Comparison of ENCODE assay signal across 32 cellular contexts in the genomic region with DNA sequence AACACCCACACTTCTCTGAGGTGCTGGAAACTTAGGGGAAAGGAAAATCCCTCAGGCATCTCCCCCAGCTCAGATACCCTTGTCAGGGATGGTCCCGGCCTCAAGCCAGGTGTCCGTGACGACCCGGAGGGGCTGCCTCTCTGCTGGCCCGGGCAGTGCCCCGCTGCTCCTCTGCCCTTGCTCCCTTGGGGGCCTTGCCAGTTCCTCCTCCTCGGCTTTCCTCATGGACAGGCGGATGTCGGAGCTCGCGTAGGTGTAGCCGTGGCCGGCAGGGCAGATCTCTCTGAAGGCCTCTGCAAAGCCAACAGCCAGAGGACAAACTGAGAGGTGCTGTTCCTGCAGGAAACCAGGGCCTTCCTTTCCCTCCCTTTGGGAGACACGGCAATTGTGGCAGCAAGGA.
"Had no signal": no experiment of that assay in that cellular context is flagged by ENCODE, and none has a peak within 500 bp of the region (broad histone marks: within the 10 kb centered on the region; RNA-seq: fewer than 3 reads in every experiment).

No MANE protein-coding gene starts in this region.

- H3K27ac ChIP-seq: adrenal gland, VCaP had no signal

- H3K9me3 Mint-ChIP-seq: activated B cell treated with CpG ODN at 0.5 μM for 24 hours; activated CD4-positive, alpha-beta memory T cell treated with anti-CD3 and anti-CD28 coated beads for 36 hours; activated CD4-positive, alpha-beta T cell treated with anti-CD3 and anti-CD28 coated beads, Interleukin-2, amount 10 ng/mL, durations not matched to agents 24 days and 14 days; activated CD8-positive, alpha-beta T cell treated with anti-CD3 and anti-CD28 coated beads for 36 hours; activated naive CD4-positive, alpha-beta T cell treated with anti-CD3 and anti-CD28 coated beads for 36 hours; activated naive CD4-positive, alpha-beta T cell treated with anti-CD3 and anti-CD28 coated beads, Interleukin-2, amount 50 U/mL, for 72 hours; activated naive CD8-positive, alpha-beta T cell treated with anti-CD3 and anti-CD28 coated beads for 36 hours; activated T-cell treated with anti-CD3 and anti-CD28 coated beads, Interleukin-2, amount 50 U/mL, for 4 hours; activated T-cell treated with anti-CD3 and anti-CD28 coated beads, Interleukin-2, amount 50 U/mL, for 72 hours; activated T-helper 1 cell treated with anti-CD3 and anti-CD28 coated beads, Interleukin-12 subunit alpha, Interleukin-12 subunit beta, Interleukin-2, Interleukin-4 antibody, amounts not matched to agents 30 ng/mL and 10 ng/mL and 1 ng/mL, durations not matched to agents 14 hours and 24 hours and 36 hours; activated T-helper 17 cell treated with anti-CD3 and anti-CD28 coated beads, Interleukin-2, amount 50 U/mL, for 72 hours; brain; T-cell; T-helper 2 cell treated with Interferon-gamma antibody and Interleukin-4, amounts not matched to agents 5 μg/mL and 100 μg/mL, for 36 hours had no signal

- H3K27ac Mint-ChIP-seq: activated B cell treated with CpG ODN at 0.5 μM for 24 hours; activated CD4-positive, alpha-beta memory T cell treated with anti-CD3 and anti-CD28 coated beads for 36 hours; activated CD4-positive, alpha-beta T cell treated with anti-CD3 and anti-CD28 coated beads, Interleukin-2, amount 10 ng/mL, durations not matched to agents 24 days and 14 days; activated CD8-positive, alpha-beta T cell treated with anti-CD3 and anti-CD28 coated beads for 36 hours; activated naive CD4-positive, alpha-beta T cell treated with anti-CD3 and anti-CD28 coated beads for 36 hours; activated naive CD4-positive, alpha-beta T cell treated with anti-CD3 and anti-CD28 coated beads, Interleukin-2, amount 50 U/mL, for 72 hours; activated naive CD8-positive, alpha-beta T cell treated with anti-CD3 and anti-CD28 coated beads for 36 hours; activated T-cell treated with anti-CD3 and anti-CD28 coated beads, Interleukin-2, amount 50 U/mL, for 72 hours; activated T-helper 1 cell treated with anti-CD3 and anti-CD28 coated beads, Interleukin-12 subunit alpha, Interleukin-12 subunit beta, Interleukin-2, Interleukin-4 antibody, amounts not matched to agents 30 ng/mL and 10 ng/mL and 1 ng/mL, durations not matched to agents 14 hours and 24 hours and 36 hours; activated T-helper 17 cell treated with anti-CD3 and anti-CD28 coated beads, Interleukin-2, amount 50 U/mL, for 72 hours; T-cell; T-helper 2 cell treated with Interferon-gamma antibody and Interleukin-4, amounts not matched to agents 5 μg/mL and 100 μg/mL, for 36 hours had no signal

- H3K9me3 ChIP-seq: adrenal gland had no signal

- DNase-seq: activated B cell treated with CpG ODN at 0.5 μM for 24 hours; activated CD4-positive, alpha-beta memory T cell treated with anti-CD3 and anti-CD28 coated beads for 36 hours; activated CD4-positive, alpha-beta T cell treated with anti-CD3 and anti-CD28 coated beads for 4 hours; activated CD4-positive, alpha-beta T cell treated with anti-CD3 and anti-CD28 coated beads, Interleukin-2, amount 10 ng/mL, durations not matched to agents 24 days and 14 days; activated CD4-positive, alpha-beta T cell treated with anti-CD3 and anti-CD28 coated beads, Interleukin-2, amount 50 U/mL, for 1 hour; activated CD4-positive, alpha-beta T cell treated with anti-CD3 and anti-CD28 coated beads, Interleukin-2, amount 50 U/mL, for 4 hours; activated CD4-positive, CD25-positive, alpha-beta regulatory T cell treated with anti-CD3 and anti-CD28 coated beads, Interleukin-2, amount 50 U/mL, for 72 hours; activated CD8-positive, alpha-beta memory T cell treated with anti-CD3 and anti-CD28 coated beads, Interleukin-2, amount 50 U/mL, for 4 hours; activated CD8-positive, alpha-beta T cell treated with anti-CD3 and anti-CD28 coated beads for 36 hours; activated effector memory CD4-positive, alpha-beta T cell treated with anti-CD3 and anti-CD28 coated beads, Interleukin-2, amount 50 U/mL, for 16 hours; activated gamma-delta T cell treated with Interleukin-2 at 50 U/mL for 16 hours; activated naive CD4-positive, alpha-beta T cell; activated naive CD4-positive, alpha-beta T cell treated with anti-CD3 and anti-CD28 coated beads for 36 hours; activated naive CD4-positive, alpha-beta T cell treated with anti-CD3 and anti-CD28 coated beads, Interleukin-2, amount 50 U/mL, for 16 hours; activated naive CD8-positive, alpha-beta T cell treated with anti-CD3 and anti-CD28 coated beads for 36 hours; activated T-cell treated with anti-CD3 and anti-CD28 coated beads for 4 hours; activated T-cell treated with anti-CD3 and anti-CD28 coated beads, Interleukin-2, amount 50 U/mL, for 1 hour; activated T-cell treated with anti-CD3 and anti-CD28 coated beads, Interleukin-2, amount 50 U/mL, for 4 hours; activated T-cell treated with anti-CD3 and anti-CD28 coated beads, Interleukin-2, amount 50 U/mL, for 72 hours; adrenal gland; amniotic stem cell; aorta; central memory CD4-positive, alpha-beta T cell; T-cell; T-helper 2 cell; T-helper 9 cell had no signal

- H3K27me3 ChIP-seq: adrenal gland had no signal

- H3K4me3 Mint-ChIP-seq: activated B cell treated with CpG ODN at 0.5 μM for 24 hours; activated CD4-positive, alpha-beta memory T cell treated with anti-CD3 and anti-CD28 coated beads for 36 hours; activated CD4-positive, alpha-beta T cell treated with anti-CD3 and anti-CD28 coated beads, Interleukin-2, amount 10 ng/mL, durations not matched to agents 24 days and 14 days; activated CD8-positive, alpha-beta T cell treated with anti-CD3 and anti-CD28 coated beads for 36 hours; activated naive CD4-positive, alpha-beta T cell treated with anti-CD3 and anti-CD28 coated beads for 36 hours; activated naive CD8-positive, alpha-beta T cell treated with anti-CD3 and anti-CD28 coated beads for 36 hours; activated T-cell treated with anti-CD3 and anti-CD28 coated beads, Interleukin-2, amount 50 U/mL, for 4 hours; activated T-cell treated with anti-CD3 and anti-CD28 coated beads, Interleukin-2, amount 50 U/mL, for 72 hours; activated T-helper 1 cell treated with anti-CD3 and anti-CD28 coated beads, Interleukin-12 subunit alpha, Interleukin-12 subunit beta, Interleukin-2, Interleukin-4 antibody, amounts not matched to agents 30 ng/mL and 10 ng/mL and 1 ng/mL, durations not matched to agents 14 hours and 24 hours and 36 hours; activated T-helper 17 cell treated with anti-CD3 and anti-CD28 coated beads, Interleukin-2, amount 50 U/mL, for 72 hours; brain; T-cell; T-helper 2 cell treated with Interferon-gamma antibody and Interleukin-4, amounts not matched to agents 5 μg/mL and 100 μg/mL, for 36 hours had no signal

- H3K4me3 ChIP-seq: adrenal gland had no signal

- H3K36me3 Mint-ChIP-seq: activated CD4-positive, alpha-beta memory T cell treated with anti-CD3 and anti-CD28 coated beads for 36 hours; activated naive CD4-positive, alpha-beta T cell treated with anti-CD3 and anti-CD28 coated beads, Interleukin-2, amount 50 U/mL, for 72 hours; activated naive CD8-positive, alpha-beta T cell treated with anti-CD3 and anti-CD28 coated beads for 36 hours; brain; T-cell had no signal

- H3K36me3 ChIP-seq: adrenal gland had no signal

- H3K4me1 Mint-ChIP-seq: activated naive CD8-positive, alpha-beta T cell treated with anti-CD3 and anti-CD28 coated beads for 36 hours; activated T-helper 17 cell treated with anti-CD3 and anti-CD28 coated beads, Interleukin-2, amount 50 U/mL, for 72 hours had no signal

- H3K27me3 Mint-ChIP-seq: activated naive CD8-positive, alpha-beta T cell treated with anti-CD3 and anti-CD28 coated beads for 36 hours had no signal

- ATAC-seq: activated CD8-positive, alpha-beta T cell treated with anti-CD3 and anti-CD28 coated beads for 36 hours; activated naive CD4-positive, alpha-beta T cell treated with anti-CD3 and anti-CD28 coated beads, Interleukin-2, amount 50 U/mL, for 72 hours; activated T-cell treated with anti-CD3 and anti-CD28 coated beads, Interleukin-2, amount 50 U/mL, for 4 hours; activated T-cell treated with anti-CD3 and anti-CD28 coated beads, Interleukin-2, amount 50 U/mL, for 72 hours; activated T-helper 17 cell treated with anti-CD3 and anti-CD28 coated beads, Interleukin-2, amount 50 U/mL, for 72 hours; T-cell had no signal
